ENCODE assay signal across 27 cellular contexts in genomic region chr12:42944516-42944915, GRCh38.
"Had no signal": no experiment of that assay in that cellular context is flagged by ENCODE, and none has a peak within 500 bp of the region (broad histone marks: within the 10 kb centered on the region; RNA-seq: fewer than 3 reads in every experiment).

No MANE protein-coding gene starts in this region.

- H3K9me3 ChIP-seq: adrenal gland, body of pancreas had no signal

- ATAC-seq: activated CD4-positive, alpha-beta T cell treated with anti-CD3 and anti-CD28 coated beads for 36 hours; activated CD8-positive, alpha-beta memory T cell treated with anti-CD3 and anti-CD28 coated beads, Interleukin-2, amount 10 ng/mL, durations not matched to agents 7 days and 5 days; activated CD8-positive, alpha-beta T cell treated with anti-CD3 and anti-CD28 coated beads, Interleukin-2, amount 10 ng/mL, durations not matched to agents 7 days and 5 days; activated naive CD8-positive, alpha-beta T cell treated with anti-CD3 and anti-CD28 coated beads, Interleukin-2, amount 50 U/mL, for 24 hours; body of pancreas; gastroesophageal sphincter; heart right ventricle had no signal

- FAIRE-seq: endothelial cell of umbilical vein had no signal

- H3K27ac ChIP-seq: adrenal gland, body of pancreas, coronary artery, dorsolateral prefrontal cortex, esophagus muscularis mucosa, gastroesophageal sphincter, heart right ventricle had no signal

- H3K4me3 ChIP-seq: adrenal gland, body of pancreas, coronary artery, dorsolateral prefrontal cortex, esophagus muscularis mucosa, gastroesophageal sphincter, heart right ventricle had no signal

- H3K27me3 ChIP-seq: adrenal gland, body of pancreas, dorsolateral prefrontal cortex, esophagus muscularis mucosa, gastroesophageal sphincter, heart right ventricle had no signal

- H3K36me3 ChIP-seq: adrenal gland, esophagus muscularis mucosa, gastroesophageal sphincter, heart right ventricle had no signal

- H3K4me1 ChIP-seq: adrenal gland, body of pancreas, gastroesophageal sphincter, heart right ventricle had no signal

- DNase-seq: activated CD4-positive, alpha-beta memory T cell treated with anti-CD3 and anti-CD28 coated beads for 36 hours; activated CD4-positive, alpha-beta T cell treated with anti-CD3 and anti-CD28 coated beads for 36 hours; activated CD4-positive, alpha-beta T cell treated with anti-CD3 and anti-CD28 coated beads, Interleukin-2, amount 10 ng/mL, durations not matched to agents 24 days and 14 days; activated CD4-positive, CD25-positive, alpha-beta regulatory T cell; activated CD4-positive, CD25-positive, alpha-beta regulatory T cell treated with anti-CD3 and anti-CD28 coated beads, Interleukin-2, amount 50 U/mL, for 72 hours; activated CD8-positive, alpha-beta memory T cell treated with anti-CD3 and anti-CD28 coated beads, Interleukin-2, amount 10 ng/mL, durations not matched to agents 7 days and 5 days; activated CD8-positive, alpha-beta memory T cell treated with anti-CD3 and anti-CD28 coated beads, Interleukin-2, amount 50 U/mL, for 4 hours; activated CD8-positive, alpha-beta T cell treated with anti-CD3 and anti-CD28 coated beads, Interleukin-2, amount 10 ng/mL, durations not matched to agents 7 days and 5 days; activated effector memory CD4-positive, alpha-beta T cell treated with anti-CD3 and anti-CD28 coated beads, Interleukin-2, amount 50 U/mL, for 16 hours; activated naive CD4-positive, alpha-beta T cell treated with anti-CD3 and anti-CD28 coated beads for 36 hours; activated naive CD8-positive, alpha-beta T cell treated with anti-CD3 and anti-CD28 coated beads for 36 hours; activated naive CD8-positive, alpha-beta T cell treated with anti-CD3 and anti-CD28 coated beads, Interleukin-2, amount 50 U/mL, for 24 hours; activated T-cell treated with anti-CD3 and anti-CD28 coated beads, Interleukin-2, amount 50 U/mL, for 1 hour; activated T-cell treated with anti-CD3 and anti-CD28 coated beads, Interleukin-2, amount 50 U/mL, for 48 hours; adrenal gland; amygdala; aorta; body of pancreas; dorsolateral prefrontal cortex; effector memory CD4-positive, alpha-beta T cell; foreskin melanocyte; heart right ventricle; T-helper 2 cell had no signal
